ENCODE assay signal across 8 cellular contexts in the genomic region with DNA sequence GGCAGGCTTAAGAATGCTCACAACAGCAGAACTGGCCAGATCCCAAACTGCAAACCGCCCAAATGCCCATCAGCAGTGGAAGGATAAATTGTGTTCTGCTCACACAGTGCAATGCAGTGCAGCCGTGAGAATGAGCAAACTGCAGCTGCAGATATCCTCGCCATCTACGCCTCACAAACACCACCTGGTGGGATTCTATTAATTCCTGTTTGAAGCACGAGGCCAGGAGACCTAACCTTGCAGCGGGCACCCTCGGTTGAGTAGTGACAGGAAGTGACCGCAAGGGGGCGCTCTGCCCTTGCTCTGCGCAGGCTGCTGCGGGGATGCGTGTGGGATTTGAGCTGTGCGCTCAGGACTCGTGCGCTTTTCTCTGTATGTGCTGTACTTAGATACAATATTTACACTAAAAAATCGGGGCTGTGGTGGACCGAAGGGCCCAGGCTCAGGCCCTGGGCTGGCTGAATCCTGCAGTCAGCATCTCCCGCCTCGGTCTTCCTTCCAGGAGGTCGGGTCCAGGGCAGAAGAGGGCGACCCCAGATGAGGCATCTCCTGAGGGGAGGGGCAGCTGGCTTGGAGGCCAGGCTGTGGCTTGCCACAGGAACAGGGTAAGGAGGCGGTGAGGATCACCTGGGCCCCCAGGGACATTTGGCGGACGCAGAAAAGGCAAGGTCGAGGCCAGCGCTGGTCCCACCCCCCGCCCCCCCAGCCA. TPM values are rescaled to one million over a fixed set of nuclear protein-coding genes. Genes with fewer than 3 reads are reported as not detected.
DNase-seq lines count a peak whose midpoint lies in the region; ATAC-seq and TF ChIP-seq lines count a peak whose summit lies in the region.

No MANE protein-coding gene starts in this region.

- no peak overlapping the region for H3K27ac ChIP-seq in PC-3 (ENCODE audit: low read length)

- no peaks in the 10 kb centered on the region for H3K36me3 ChIP-seq in PC-3 (ENCODE audit: low read depth, low read length)

- H3K4me1 ChIP-seq in PC-3 (ENCODE audit: insufficient read depth, low read length), result peaks cover 14% of the 10 kb centered on the region; the same call in 1 of the 2 replicates

- no peaks in the 10 kb centered on the region for H3K79me2 ChIP-seq in PC-3 (ENCODE audit: low read length)

- ATAC-seq in GM21619 (IDR thresholded peaks at IDR 0.05; ENCODE audit: unreplicated experiment), result peak; percentile 73
- peak; percentile 80 for ATAC-seq in PC-3
- ATAC-seq in activated T-cell treated with anti-CD3 and anti-CD28 coated beads, Interleukin-2, amount 50 U/mL, for 4 hours, result peak; percentile 84 to 92

- H3K27me3 ChIP-seq in PC-3 (ENCODE audit: low read length), result peaks cover 6% of the 10 kb centered on the region; the same call in 1 of the 2 replicates

- intact Hi-C loops in PC-3 (cut with micrococcal nuclease), result no loop called here

- H3K4me2 ChIP-seq in PC-3 (ENCODE audit: low read length), result peak overlapping the region; percentile 46; the same call in 1 of the 2 replicates

- H3K9me2 ChIP-seq in PC-3 (replicated peaks; ENCODE audit: low read length), result no peaks in the 10 kb centered on the region

- H3K9me3 Mint-ChIP-seq in activated T-cell treated with anti-CD3 and anti-CD28 coated beads, Interleukin-2, amount 50 U/mL, for 4 hours, result no peaks in the 10 kb centered on the region
- no peaks in the 10 kb centered on the region for H3K9me3 Mint-ChIP-seq in nephron progenitor cell

- TF ChIP-seq CTCF in PC-3 (conservative IDR thresholded peaks at IDR 0.05; ENCODE audit: low read depth, low read length) (peak; percentile 97), fibroblast of mammary gland (conservative IDR thresholded peaks at IDR 0.05; ENCODE audit: control insufficient read depth, insufficient read depth, low read depth, low read length) (peak; percentile 92), nephron progenitor cell (IDR thresholded peaks at IDR 0.05) (peak; percentile 98)

- H3K36me3 Mint-ChIP-seq in activated T-cell treated with anti-CD3 and anti-CD28 coated beads, Interleukin-2, amount 50 U/mL, for 4 hours (ENCODE audit: insufficient read depth), result no peaks in the 10 kb centered on the region
- no peaks in the 10 kb centered on the region for H3K36me3 Mint-ChIP-seq in nephron progenitor cell (ENCODE audit: low read depth)

- no peak overlapping the region for H3K4me3 ChIP-seq in PC-3 (ENCODE audit: low read length)
- no peak overlapping the region for H3K4me3 ChIP-seq in fibroblast of mammary gland (ENCODE audit: control insufficient read depth, low read depth, low read length)

- H3K4me1 Mint-ChIP-seq in activated T-cell treated with anti-CD3 and anti-CD28 coated beads, Interleukin-2, amount 50 U/mL, for 4 hours (ENCODE audit: low read depth), result peaks cover 7% of the 10 kb centered on the region
- H3K4me1 Mint-ChIP-seq in nephron progenitor cell, result peaks cover 22% of the 10 kb centered on the region

- DNase-seq in DMS153 treated with DMSO at 0.1 percent for 48 hours (lab: John Stamatoyannopoulos, UW; ENCODE audit: unreplicated experiment), result peak; percentile 93
- DNase-seq in KBM-7, result peak; percentile 85
- peak; percentile 92 for DNase-seq in PC-3
- peak; percentile 80 for DNase-seq in activated T-cell treated with anti-CD3 and anti-CD28 coated beads, Interleukin-2, amount 50 U/mL, for 4 hours
- DNase-seq in fibroblast of mammary gland (ENCODE audit: low read depth), result peak; percentile 69
- DNase-seq in nephron progenitor cell, result peak; percentile 91
- peak; percentile 71 for DNase-seq in stimulated activated naive CD4-positive, alpha-beta T cell treated with Interleukin-2 at 50 U/mL for 16 hours (lab: John Stamatoyannopoulos, UW)

- no peaks in the 10 kb centered on the region for H3K9me3 ChIP-seq in PC-3 (ENCODE audit: low read length)

- no TSS peak for BruUV-seq in PC-3 (replicated peaks; lab: Mats Ljungman, UMichigan)

- no peak overlapping the region for H3K9ac ChIP-seq in PC-3 (ENCODE audit: low read length)

- CTCF ChIA-PET in PC-3 (lab: Charles Lee), result interaction anchor here (0.5 to 1.1 kb wide), 12 partner anchors 10 to 298 kb away, joined by 3 to 16 read pairs (median 6); no protein-coding TSS in a partner anchor

- H4K20me1 ChIP-seq in PC-3 (ENCODE audit: low read length), result no peaks in the 10 kb centered on the region

- H3K27me3 Mint-ChIP-seq in activated T-cell treated with anti-CD3 and anti-CD28 coated beads, Interleukin-2, amount 50 U/mL, for 4 hours (ENCODE audit: low read depth), result peaks cover 17% of the 10 kb centered on the region
- H3K27me3 Mint-ChIP-seq in nephron progenitor cell (ENCODE audit: low read depth, poor library complexity), result peaks cover 65% of the 10 kb centered on the region

- POLR2A ChIA-PET in PC-3 (lab: Charles Lee; ENCODE audit: unreplicated experiment), result no interaction called here

- peak overlapping the region; percentile 63 for H2AFZ ChIP-seq in PC-3 (ENCODE audit: low read length)

- H3F3A ChIP-seq in PC-3 (ENCODE audit: low read length, unreplicated experiment), result no peaks in the 10 kb centered on the region

- in situ Hi-C loops in KBM-7 (cut with MboI; ENCODE audit: low pct_unique_long_range_greater_than_20kb, low sequenced_read_pairs), result loop anchor here (10.0 to 25.0 kb wide), 2 partner anchors 292 to 755 kb away; no protein-coding TSS in a partner anchor

- H3K4me3 Mint-ChIP-seq in activated T-cell treated with anti-CD3 and anti-CD28 coated beads, Interleukin-2, amount 50 U/mL, for 4 hours, result no peak overlapping the region
- peak overlapping the region; percentile 71 for H3K4me3 Mint-ChIP-seq in nephron progenitor cell

- H3K27ac Mint-ChIP-seq in nephron progenitor cell, result no peak overlapping the region

RNA-seq across cellular contexts. Expression of a gene that starts 19.8 kb away (rescaled TPM):
- 350 and 351 TPM in 2 replicates for total RNA-seq in PC-3 (2014; rRNA removed)
- total RNA-seq in activated T-cell treated with anti-CD3 and anti-CD28 coated beads, Interleukin-2, amount 50 U/mL, for 4 hours, result 100 to 1,000 TPM; 169 to 241 (median 175) TPM
